11 cellular contexts compared by ENCODE assay signal in the genomic region with DNA sequence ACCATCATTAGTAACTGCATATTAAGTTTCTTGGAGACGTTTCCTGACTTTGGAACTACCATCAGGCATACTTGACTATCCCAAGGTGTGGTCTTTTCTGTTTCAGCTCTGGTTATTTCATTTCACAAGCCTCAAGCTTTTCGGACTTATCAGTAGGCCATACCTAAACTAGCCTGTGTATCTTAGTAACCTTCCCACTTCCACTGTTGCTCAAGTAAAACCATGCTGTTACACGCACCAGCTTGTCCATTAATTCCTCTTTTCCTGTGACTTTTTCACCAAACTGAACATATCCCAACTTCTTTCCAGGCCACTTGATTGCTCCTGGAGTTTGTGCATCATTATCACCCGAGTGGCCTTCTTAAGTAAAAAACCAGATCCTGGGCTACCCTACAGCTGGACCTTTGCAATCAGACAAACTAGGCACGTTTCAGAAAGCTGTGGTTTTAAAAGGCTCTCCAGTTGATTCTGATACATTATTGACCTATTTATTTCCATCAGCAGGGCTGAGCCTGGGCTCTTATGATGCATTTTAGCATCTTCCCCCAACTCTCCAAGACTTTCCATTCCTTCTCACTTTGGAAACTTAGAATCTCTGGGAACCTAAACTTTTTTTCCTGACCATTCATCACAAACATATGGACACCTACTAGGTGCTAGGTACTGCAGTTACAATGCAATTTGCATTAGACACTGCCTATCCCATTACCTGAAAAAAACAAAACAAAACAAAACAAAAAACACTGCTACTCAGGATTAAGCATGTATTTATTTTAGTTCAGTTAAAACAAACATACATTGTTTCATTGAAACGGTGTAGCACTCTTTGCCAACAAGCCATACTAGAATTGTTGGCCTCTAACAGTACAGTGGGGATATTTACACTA. TPM values are rescaled to one million over a fixed set of nuclear protein-coding genes. Genes with fewer than 3 reads are reported as not detected.
DNase-seq lines count a peak whose midpoint lies in the region; ATAC-seq and TF ChIP-seq lines count a peak whose summit lies in the region.
"Had no signal": no experiment of that assay in that cellular context is flagged by ENCODE, and none has a peak within 500 bp of the region (broad histone marks: within the 10 kb centered on the region; RNA-seq: fewer than 3 reads in every experiment).

No MANE protein-coding gene starts in this region.

- H3K27ac ChIP-seq in AG04450 (ENCODE audit: low read depth, low read length) (peak overlapping the region; percentile 41), GM23248 (peak overlapping the region; percentile 96)

- peaks cover 43% of the 10 kb centered on the region; the same call in 1 of the 2 replicates for H4K20me1 ChIP-seq in GM23248 (ENCODE audit: insufficient read depth)

- H3K4me3 Mint-ChIP-seq in immature natural killer cell (no peak overlapping the region), endothelial cell (ENCODE audit: unreplicated experiment) (no peak overlapping the region)
- H3K4me3 Mint-ChIP-seq: activated naive CD4-positive, alpha-beta T cell treated with anti-CD3 and anti-CD28 coated beads for 36 hours; memory B cell had no signal

- H3K4me1 ChIP-seq in GM23248 (ENCODE audit: insufficient read depth): peaks cover 24% of the 10 kb centered on the region

- H3K27me3 Mint-ChIP-seq in immature natural killer cell (ENCODE audit: low read depth in 3 of 3): peaks cover 0 to 8% (median 0%) of the 10 kb centered on the region in 3 donors
- H3K27me3 Mint-ChIP-seq in endothelial cell (ENCODE audit: unreplicated experiment): no peaks in the 10 kb centered on the region
- H3K27me3 Mint-ChIP-seq: memory B cell had no signal

- in situ Hi-C loops in GM23248 (cut with MboI): loop anchor here (10.0 to 25.0 kb wide), 2 partner anchors 307 to 580 kb away; no protein-coding TSS in a partner anchor

- H3K27me3 ChIP-seq in AG04450 (ENCODE audit: control insufficient read depth, insufficient read depth, low read length) (no peaks in the 10 kb centered on the region), GM23248 (replicated peaks; ENCODE audit: insufficient read depth) (no peaks in the 10 kb centered on the region)

- H2AFZ ChIP-seq in GM23248: no peak overlapping the region

- H3F3A ChIP-seq in GM23248 (ENCODE audit: insufficient read depth): peaks cover 80% of the 10 kb centered on the region

- CTCF ChIA-PET in AG04450 (lab: Charles Lee): interaction anchor here (0.8 to 2.3 kb wide), 2 partner anchors 203 to 233 kb away, joined by 3 to 23 read pairs; no protein-coding TSS in a partner anchor

- DNase-seq in AG04450 (ENCODE audit: low read depth, low spot score) (peak; percentile 71), GM23248 (peak; percentile 67), UCSD-AML1 (lab: John Stamatoyannopoulos, UW; ENCODE audit: unreplicated experiment) (peak; percentile 20), immature natural killer cell (no peak), T-helper 2 cell (no peak), endothelial cell (ENCODE audit: low spot score) (no peak)
- DNase-seq: activated naive CD4-positive, alpha-beta T cell treated with anti-CD3 and anti-CD28 coated beads for 36 hours; SHP77 had no signal

- H3K9me2 ChIP-seq in GM23248 (ENCODE audit: insufficient read depth): no peaks in the 10 kb centered on the region

- peaks cover 43% of the 10 kb centered on the region for H3K36me3 ChIP-seq in GM23248 (ENCODE audit: low read depth)

- H3K27ac Mint-ChIP-seq in immature natural killer cell (peak overlapping the region; percentile 19 to 65 (median 48)), endothelial cell (ENCODE audit: unreplicated experiment) (no peak overlapping the region)
- H3K27ac Mint-ChIP-seq: activated naive CD4-positive, alpha-beta T cell treated with anti-CD3 and anti-CD28 coated beads for 36 hours; memory B cell had no signal

- TF ChIP-seq CTCF in AG04450 (IDR thresholded peaks at IDR 0.05; ENCODE audit: low read depth, low read length): no peak
- TF ChIP-seq CTCF in endothelial cell (IDR thresholded peaks at IDR 0.05; ENCODE audit: unreplicated experiment): no peak

- H3K9me3 ChIP-seq in AG04450 (ENCODE audit: control insufficient read depth, insufficient read depth, low read length) (no peaks in the 10 kb centered on the region), GM23248 (ENCODE audit: low read depth) (no peaks in the 10 kb centered on the region)

- no peak overlapping the region for H3K9ac ChIP-seq in GM23248

- H3K36me3 Mint-ChIP-seq in immature natural killer cell (peaks cover 26 to 36% (median 32%) of the 10 kb centered on the region in 3 donors), endothelial cell (ENCODE audit: low read depth, unreplicated experiment) (peaks cover 31% of the 10 kb centered on the region)

- H3K4me3 ChIP-seq in AG04450 (ENCODE audit: low read depth, low read length) (no peak overlapping the region), GM23248 (no peak overlapping the region)

- ATAC-seq in GM21390 (IDR thresholded peaks at IDR 0.05; ENCODE audit: unreplicated experiment) (no peak), GM18907 (IDR thresholded peaks at IDR 0.05; ENCODE audit: unreplicated experiment) (no peak)

- H3K9me3 Mint-ChIP-seq in immature natural killer cell: no peaks in the 10 kb centered on the region
- no peaks in the 10 kb centered on the region for H3K9me3 Mint-ChIP-seq in endothelial cell (ENCODE audit: unreplicated experiment)
- H3K9me3 Mint-ChIP-seq: activated naive CD4-positive, alpha-beta T cell treated with anti-CD3 and anti-CD28 coated beads for 36 hours; memory B cell had no signal

- POLR2A ChIA-PET in AG04450 (lab: Yijun Ruan, JAX): interaction anchor here (0.5 to 2.0 kb wide), 13 partner anchors 8 to 657 kb away, joined by 3 to 10 read pairs (median 3); partner anchors contain the start of gene SLC38A1

- WGBS in GM23248 (ENCODE audit: low coverage in 1 of 2, low lambda C conversion rate in 2 of 2, missing lambda C conversion rate in 2 of 2), 2 experiments: 20 to 22% methylated on average over 6 of the region's 6 CpGs

- H3K4me1 Mint-ChIP-seq in immature natural killer cell: peaks cover 28 to 40% of the 10 kb centered on the region in 2 donors
- H3K4me1 Mint-ChIP-seq in endothelial cell (ENCODE audit: unreplicated experiment): no peaks in the 10 kb centered on the region

- peaks cover 33% of the 10 kb centered on the region for H3K79me2 ChIP-seq in GM23248 (ENCODE audit: insufficient read depth)

- no peak overlapping the region for H3K4me2 ChIP-seq in GM23248 (ENCODE audit: unreplicated experiment)

RNA-seq across cellular contexts. Expression of gene SLC38A2, which starts 14.9 kb away (rescaled TPM):
- polyA plus RNA-seq in AG04450 (2011; rRNA removed) (520 and 749 TPM in 2 replicates), GM23248 (2016; fragmentation: Nextera tagmentation; extraction: Ambion mirVana) (649 and 683 TPM in 2 replicates), immature natural killer cell (100 to 1,000 TPM in 1 of 3 donors, 10 to 100 TPM in 2; 52.6 to 116 (median 92.7) TPM)
- polyA minus RNA-seq in AG04450 (2011; rRNA and poly(A)+ RNA removed): 432 and 681 TPM in 2 replicates
- total RNA-seq in GM23248 (2014; rRNA removed; shearing (Covaris generic)): 1,383 and 1,539 TPM in 2 replicates
- total RNA-seq in endothelial cell (ENCODE audit: unreplicated experiment): 249 TPM

Comparison
In these comparisons a context has a peak if more than half of its experiments do, and no peak if none do; other contexts are left out.
1. DNase-seq: peak in AG04450 (single experiment), GM23248 (single experiment) and UCSD-AML1 (single experiment); none in immature natural killer cell (0 of 3), T-helper 2 cell (0 of 5) and endothelial cell (single experiment).